1 cellular context compared by ENCODE assay signal in the genomic region with DNA sequence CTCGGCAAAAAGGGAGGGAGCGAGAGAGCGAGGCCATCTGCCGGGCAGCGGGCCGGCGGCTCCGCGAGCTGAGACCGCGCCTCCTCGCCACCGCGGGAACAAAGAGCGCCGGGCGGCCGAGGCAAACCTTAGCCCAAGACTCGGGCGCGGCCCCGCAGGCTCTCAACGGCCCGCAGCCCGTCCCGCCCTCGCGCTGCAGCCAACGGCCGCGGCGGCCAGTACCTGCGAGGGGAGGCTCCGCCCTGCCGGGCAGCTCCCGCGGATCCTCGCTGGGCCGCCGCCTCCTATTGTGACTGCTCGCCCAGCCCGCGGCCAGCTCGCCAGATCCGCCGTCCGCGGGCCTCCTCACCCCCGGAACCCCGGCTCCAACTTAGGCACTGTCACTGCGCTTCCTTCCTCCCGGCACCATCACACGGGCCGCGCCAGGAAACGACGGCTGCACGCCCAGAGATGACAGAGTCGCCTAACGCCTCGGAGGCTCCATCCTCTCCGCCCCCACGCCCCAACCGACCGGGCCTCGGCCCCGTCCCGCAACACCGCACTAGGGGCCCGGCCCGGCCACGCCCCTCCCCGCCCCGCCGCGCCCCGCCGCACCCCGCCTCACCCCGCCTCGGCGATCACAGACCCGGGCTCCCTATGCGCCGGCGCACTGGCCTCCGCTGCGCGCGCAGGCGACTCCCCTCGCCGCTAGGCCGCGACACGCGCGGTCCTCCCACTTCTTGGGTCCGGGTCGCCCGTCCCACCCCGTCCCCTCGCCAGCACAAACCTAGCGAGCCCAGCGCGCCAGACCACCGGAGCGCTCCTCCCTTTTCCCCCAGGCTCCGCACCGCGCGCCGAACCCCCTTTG.
TF ChIP-seq lines count a peak whose summit lies in the region.

No MANE protein-coding gene starts in this region.

TF ChIP-seq in HepG2, 621 proteins besides CTCF, POLR2A, EP300 and RAD21 (continued from another document and continues in another):
- TF ChIP-seq TMF1 (CRISPR knock-in tag; IDR thresholded peaks at IDR 0.05; ENCODE audit: low read depth) (peak; percentile 72; the same call in 1 of the 2 replicates), POGZ (CRISPR knock-in tag; IDR thresholded peaks at IDR 0.05) (peak; percentile 69), POLR2G (IDR thresholded peaks at IDR 0.05; ENCODE audit: low read depth, low read length) (peak; percentile 63), JUND (CRISPR knock-in tag; IDR thresholded peaks at IDR 0.05) (no peak), MEIS2 (CRISPR knock-in tag; IDR thresholded peaks at IDR 0.05) (peak; percentile 79), ZNF724P (CRISPR knock-in tag; IDR thresholded peaks at IDR 0.05; ENCODE audit: borderline replicate concordance) (peak; percentile 78; the same call in 1 of the 2 replicates), ZNF367 (CRISPR knock-in tag; IDR thresholded peaks at IDR 0.05; ENCODE audit: borderline replicate concordance) (peak; percentile 60; the same call in 1 of the 2 replicates), ZNF557 (CRISPR knock-in tag; IDR thresholded peaks at IDR 0.05) (no peak), MXI1 (IDR thresholded peaks at IDR 0.05; ENCODE audit: borderline replicate concordance, low read depth, low read length) (peak; percentile 69; the same call in 1 of the 3 replicates), ERF (CRISPR knock-in tag; IDR thresholded peaks at IDR 0.05) (peak; percentile 59), ZFYVE20 (CRISPR knock-in tag; IDR thresholded peaks at IDR 0.05; ENCODE audit: borderline replicate concordance, low read depth) (no peak), ARNT (IDR thresholded peaks at IDR 0.05) (no peak), ZNF543 (CRISPR knock-in tag; IDR thresholded peaks at IDR 0.05) (0 out of 2 replicates have a peak, but pooled peaks have one; percentile 22), RFXANK (CRISPR knock-in tag; IDR thresholded peaks at IDR 0.05) (no peak), NFE2L2 (IDR thresholded peaks at IDR 0.05; ENCODE audit: low read length) (no peak), ZNF766 (CRISPR knock-in tag; IDR thresholded peaks at IDR 0.05; ENCODE audit: borderline replicate concordance) (peak; percentile 70; the same call in 1 of the 2 replicates), NR1H2 (CRISPR knock-in tag; IDR thresholded peaks at IDR 0.05; ENCODE audit: borderline replicate concordance, low read depth) (0 out of 2 replicates have a peak, but pooled peaks have one; percentile 14), U2AF1 (optimal IDR thresholded peaks at IDR 0.05; ENCODE audit: low read depth, low read length) (peak; percentile 70), ZNF709 (CRISPR knock-in tag; IDR thresholded peaks at IDR 0.05) (peak; percentile 54; the same call in 1 of the 2 replicates), ZNF264 (CRISPR knock-in tag; IDR thresholded peaks at IDR 0.05) (peak; percentile 42; the same call in 1 of the 2 replicates), GATAD2A (CRISPR knock-in tag; IDR thresholded peaks at IDR 0.05) (no peak), HDAC1 (CRISPR knock-in tag; IDR thresholded peaks at IDR 0.05) (peak; percentile 78), NFYC (CRISPR knock-in tag; IDR thresholded peaks at IDR 0.05) (no peak; the same call in 1 of the 2 replicates), KLF13 (CRISPR knock-in tag; IDR thresholded peaks at IDR 0.05) (no peak), HNRNPUL1 (IDR thresholded peaks at IDR 0.05; ENCODE audit: low read depth, low read length) (peak; percentile 5; the same call in 1 of the 2 replicates), SOX5 (CRISPR knock-in tag; IDR thresholded peaks at IDR 0.05; ENCODE audit: borderline replicate concordance) (0 out of 2 replicates have a peak, but pooled peaks have one; percentile 31), PITX1 (CRISPR knock-in tag; IDR thresholded peaks at IDR 0.05) (no peak; the same call in 1 of the 2 replicates), HNRNPLL (IDR thresholded peaks at IDR 0.05; ENCODE audit: low read depth, low read length, poor library complexity, severe bottlenecking) (peak; percentile 73), NR2F2 (IDR thresholded peaks at IDR 0.05; ENCODE audit: borderline replicate concordance, low read depth) (no peak), SAFB2 (CRISPR knock-in tag; IDR thresholded peaks at IDR 0.05; ENCODE audit: borderline replicate concordance, low read depth) (0 out of 2 replicates have a peak, but pooled peaks have one; percentile 16)
- TF ChIP-seq, protein P1, sequence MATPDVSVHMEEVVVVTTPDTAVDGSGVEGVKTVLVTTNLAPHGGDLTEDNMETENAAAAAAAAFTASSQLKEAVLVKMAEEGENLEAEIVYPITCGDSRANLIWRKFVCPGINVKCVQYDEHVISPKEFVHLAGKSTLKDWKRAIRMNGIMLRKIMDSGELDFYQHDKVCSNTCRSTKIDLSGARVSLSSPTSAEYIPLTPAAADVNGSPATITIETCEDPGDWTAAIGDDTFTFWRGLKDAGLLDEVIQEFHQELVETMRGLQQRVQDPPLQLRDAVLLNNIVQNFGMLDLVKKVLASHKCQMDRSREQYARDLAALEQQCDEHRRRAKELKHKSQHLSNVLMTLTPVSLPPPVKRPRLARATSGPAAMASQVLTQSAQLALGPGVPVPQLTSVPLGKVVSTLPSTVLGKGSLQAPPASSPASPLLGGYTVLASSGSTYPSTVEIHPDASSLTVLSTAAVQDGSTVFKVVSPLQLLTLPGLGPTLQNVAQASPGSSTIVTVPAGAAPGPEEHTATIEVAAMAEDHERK (CRISPR knock-in tag; IDR thresholded peaks at IDR 0.05; ENCODE audit: low read depth), result 0 out of 2 replicates have a peak, but pooled peaks have one; percentile 30
- TF ChIP-seq, protein P2, sequence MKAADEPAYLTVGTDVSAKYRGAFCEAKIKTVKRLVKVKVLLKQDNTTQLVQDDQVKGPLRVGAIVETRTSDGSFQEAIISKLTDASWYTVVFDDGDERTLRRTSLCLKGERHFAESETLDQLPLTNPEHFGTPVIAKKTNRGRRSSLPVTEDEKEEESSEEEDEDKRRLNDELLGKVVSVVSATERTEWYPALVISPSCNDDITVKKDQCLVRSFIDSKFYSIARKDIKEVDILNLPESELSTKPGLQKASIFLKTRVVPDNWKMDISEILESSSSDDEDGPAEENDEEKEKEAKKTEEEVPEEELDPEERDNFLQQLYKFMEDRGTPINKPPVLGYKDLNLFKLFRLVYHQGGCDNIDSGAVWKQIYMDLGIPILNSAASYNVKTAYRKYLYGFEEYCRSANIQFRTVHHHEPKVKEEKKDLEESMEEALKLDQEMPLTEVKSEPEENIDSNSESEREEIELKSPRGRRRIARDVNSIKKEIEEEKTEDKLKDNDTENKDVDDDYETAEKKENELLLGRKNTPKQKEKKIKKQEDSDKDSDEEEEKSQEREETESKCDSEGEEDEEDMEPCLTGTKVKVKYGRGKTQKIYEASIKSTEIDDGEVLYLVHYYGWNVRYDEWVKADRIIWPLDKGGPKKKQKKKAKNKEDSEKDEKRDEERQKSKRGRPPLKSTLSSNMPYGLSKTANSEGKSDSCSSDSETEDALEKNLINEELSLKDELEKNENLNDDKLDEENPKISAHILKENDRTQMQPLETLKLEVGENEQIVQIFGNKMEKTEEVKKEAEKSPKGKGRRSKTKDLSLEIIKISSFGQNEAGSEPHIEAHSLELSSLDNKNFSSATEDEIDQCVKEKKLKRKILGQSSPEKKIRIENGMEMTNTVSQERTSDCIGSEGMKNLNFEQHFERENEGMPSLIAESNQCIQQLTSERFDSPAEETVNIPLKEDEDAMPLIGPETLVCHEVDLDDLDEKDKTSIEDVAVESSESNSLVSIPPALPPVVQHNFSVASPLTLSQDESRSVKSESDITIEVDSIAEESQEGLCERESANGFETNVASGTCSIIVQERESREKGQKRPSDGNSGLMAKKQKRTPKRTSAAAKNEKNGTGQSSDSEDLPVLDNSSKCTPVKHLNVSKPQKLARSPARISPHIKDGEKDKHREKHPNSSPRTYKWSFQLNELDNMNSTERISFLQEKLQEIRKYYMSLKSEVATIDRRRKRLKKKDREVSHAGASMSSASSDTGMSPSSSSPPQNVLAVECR (CRISPR knock-in tag; IDR thresholded peaks at IDR 0.05; ENCODE audit: borderline replicate concordance), result peak; percentile 82
- TF ChIP-seq, protein P3, sequence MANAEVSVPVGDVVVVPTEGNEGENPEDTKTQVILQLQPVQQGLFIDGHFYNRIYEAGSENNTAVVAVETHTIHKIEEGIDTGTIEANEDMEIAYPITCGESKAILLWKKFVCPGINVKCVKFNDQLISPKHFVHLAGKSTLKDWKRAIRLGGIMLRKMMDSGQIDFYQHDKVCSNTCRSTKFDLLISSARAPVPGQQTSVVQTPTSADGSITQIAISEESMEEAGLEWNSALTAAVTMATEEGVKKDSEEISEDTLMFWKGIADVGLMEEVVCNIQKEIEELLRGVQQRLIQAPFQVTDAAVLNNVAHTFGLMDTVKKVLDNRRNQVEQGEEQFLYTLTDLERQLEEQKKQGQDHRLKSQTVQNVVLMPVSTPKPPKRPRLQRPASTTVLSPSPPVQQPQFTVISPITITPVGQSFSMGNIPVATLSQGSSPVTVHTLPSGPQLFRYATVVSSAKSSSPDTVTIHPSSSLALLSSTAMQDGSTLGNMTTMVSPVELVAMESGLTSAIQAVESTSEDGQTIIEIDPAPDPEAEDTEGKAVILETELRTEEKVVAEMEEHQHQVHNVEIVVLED (CRISPR knock-in tag; IDR thresholded peaks at IDR 0.05; ENCODE audit: borderline replicate concordance), result no peak
- TF ChIP-seq, protein P4, sequence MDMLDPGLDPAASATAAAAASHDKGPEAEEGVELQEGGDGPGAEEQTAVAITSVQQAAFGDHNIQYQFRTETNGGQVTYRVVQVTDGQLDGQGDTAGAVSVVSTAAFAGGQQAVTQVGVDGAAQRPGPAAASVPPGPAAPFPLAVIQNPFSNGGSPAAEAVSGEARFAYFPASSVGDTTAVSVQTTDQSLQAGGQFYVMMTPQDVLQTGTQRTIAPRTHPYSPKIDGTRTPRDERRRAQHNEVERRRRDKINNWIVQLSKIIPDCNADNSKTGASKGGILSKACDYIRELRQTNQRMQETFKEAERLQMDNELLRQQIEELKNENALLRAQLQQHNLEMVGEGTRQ (IDR thresholded peaks at IDR 0.05; ENCODE audit: low read depth, low read length), result no peak
- TF ChIP-seq, protein P4 (CRISPR knock-in tag; IDR thresholded peaks at IDR 0.05; ENCODE audit: borderline replicate concordance), result no peak
- TF ChIP-seq, protein P5, sequence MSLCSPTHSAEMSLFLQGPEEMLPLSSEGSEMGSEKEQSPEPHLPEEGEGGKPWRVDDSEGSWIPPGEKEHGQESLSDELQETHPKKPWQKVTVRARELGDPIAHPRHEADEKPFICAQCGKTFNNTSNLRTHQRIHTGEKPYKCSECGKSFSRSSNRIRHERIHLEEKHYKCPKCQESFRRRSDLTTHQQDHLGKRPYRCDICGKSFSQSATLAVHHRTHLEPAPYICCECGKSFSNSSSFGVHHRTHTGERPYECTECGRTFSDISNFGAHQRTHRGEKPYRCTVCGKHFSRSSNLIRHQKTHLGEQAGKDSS (CRISPR knock-in tag; IDR thresholded peaks at IDR 0.05; ENCODE audit: borderline replicate concordance, low read depth), result peak; percentile 58; the same call in 1 of the 2 replicates
- TF ChIP-seq, protein P6, sequence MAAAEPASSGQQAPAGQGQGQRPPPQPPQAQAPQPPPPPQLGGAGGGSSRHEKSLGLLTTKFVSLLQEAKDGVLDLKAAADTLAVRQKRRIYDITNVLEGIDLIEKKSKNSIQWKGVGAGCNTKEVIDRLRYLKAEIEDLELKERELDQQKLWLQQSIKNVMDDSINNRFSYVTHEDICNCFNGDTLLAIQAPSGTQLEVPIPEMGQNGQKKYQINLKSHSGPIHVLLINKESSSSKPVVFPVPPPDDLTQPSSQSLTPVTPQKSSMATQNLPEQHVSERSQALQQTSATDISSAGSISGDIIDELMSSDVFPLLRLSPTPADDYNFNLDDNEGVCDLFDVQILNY (CRISPR knock-in tag; conservative IDR thresholded peaks at IDR 0.05), result peak; percentile 23; the same call in 1 of the 2 replicates
- TF ChIP-seq, protein P7, sequence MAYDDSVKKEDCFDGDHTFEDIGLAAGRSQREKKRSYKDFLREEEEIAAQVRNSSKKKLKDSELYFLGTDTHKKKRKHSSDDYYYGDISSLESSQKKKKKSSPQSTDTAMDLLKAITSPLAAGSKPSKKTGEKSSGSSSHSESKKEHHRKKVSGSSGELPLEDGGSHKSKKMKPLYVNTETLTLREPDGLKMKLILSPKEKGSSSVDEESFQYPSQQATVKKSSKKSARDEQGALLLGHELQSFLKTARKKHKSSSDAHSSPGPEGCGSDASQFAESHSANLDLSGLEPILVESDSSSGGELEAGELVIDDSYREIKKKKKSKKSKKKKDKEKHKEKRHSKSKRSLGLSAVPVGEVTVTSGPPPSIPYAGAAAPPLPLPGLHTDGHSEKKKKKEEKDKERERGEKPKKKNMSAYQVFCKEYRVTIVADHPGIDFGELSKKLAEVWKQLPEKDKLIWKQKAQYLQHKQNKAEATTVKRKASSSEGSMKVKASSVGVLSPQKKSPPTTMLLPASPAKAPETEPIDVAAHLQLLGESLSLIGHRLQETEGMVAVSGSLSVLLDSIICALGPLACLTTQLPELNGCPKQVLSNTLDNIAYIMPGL (CRISPR knock-in tag; IDR thresholded peaks at IDR 0.05; ENCODE audit: borderline replicate concordance in 1 of 2, low read depth in 1 of 2), result peak; percentile 44 to 68; a peak in 1 of 4 replicates
- TF ChIP-seq, protein P8, sequence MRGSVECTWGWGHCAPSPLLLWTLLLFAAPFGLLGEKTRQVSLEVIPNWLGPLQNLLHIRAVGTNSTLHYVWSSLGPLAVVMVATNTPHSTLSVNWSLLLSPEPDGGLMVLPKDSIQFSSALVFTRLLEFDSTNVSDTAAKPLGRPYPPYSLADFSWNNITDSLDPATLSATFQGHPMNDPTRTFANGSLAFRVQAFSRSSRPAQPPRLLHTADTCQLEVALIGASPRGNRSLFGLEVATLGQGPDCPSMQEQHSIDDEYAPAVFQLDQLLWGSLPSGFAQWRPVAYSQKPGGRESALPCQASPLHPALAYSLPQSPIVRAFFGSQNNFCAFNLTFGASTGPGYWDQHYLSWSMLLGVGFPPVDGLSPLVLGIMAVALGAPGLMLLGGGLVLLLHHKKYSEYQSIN (CRISPR knock-in tag; IDR thresholded peaks at IDR 0.05; ENCODE audit: borderline replicate concordance), result peak; percentile 63; the same call in 1 of the 2 replicates
- TF ChIP-seq, protein P9, sequence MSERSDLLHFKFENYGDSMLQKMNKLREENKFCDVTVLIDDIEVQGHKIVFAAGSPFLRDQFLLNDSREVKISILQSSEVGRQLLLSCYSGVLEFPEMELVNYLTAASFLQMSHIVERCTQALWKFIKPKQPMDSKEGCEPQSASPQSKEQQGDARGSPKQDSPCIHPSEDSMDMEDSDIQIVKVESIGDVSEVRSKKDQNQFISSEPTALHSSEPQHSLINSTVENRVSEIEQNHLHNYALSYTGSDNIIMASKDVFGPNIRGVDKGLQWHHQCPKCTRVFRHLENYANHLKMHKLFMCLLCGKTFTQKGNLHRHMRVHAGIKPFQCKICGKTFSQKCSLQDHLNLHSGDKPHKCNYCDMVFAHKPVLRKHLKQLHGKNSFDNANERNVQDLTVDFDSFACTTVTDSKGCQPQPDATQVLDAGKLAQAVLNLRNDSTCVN (CRISPR knock-in tag; IDR thresholded peaks at IDR 0.05; ENCODE audit: borderline replicate concordance), result no peak
